In the genomic region with DNA sequence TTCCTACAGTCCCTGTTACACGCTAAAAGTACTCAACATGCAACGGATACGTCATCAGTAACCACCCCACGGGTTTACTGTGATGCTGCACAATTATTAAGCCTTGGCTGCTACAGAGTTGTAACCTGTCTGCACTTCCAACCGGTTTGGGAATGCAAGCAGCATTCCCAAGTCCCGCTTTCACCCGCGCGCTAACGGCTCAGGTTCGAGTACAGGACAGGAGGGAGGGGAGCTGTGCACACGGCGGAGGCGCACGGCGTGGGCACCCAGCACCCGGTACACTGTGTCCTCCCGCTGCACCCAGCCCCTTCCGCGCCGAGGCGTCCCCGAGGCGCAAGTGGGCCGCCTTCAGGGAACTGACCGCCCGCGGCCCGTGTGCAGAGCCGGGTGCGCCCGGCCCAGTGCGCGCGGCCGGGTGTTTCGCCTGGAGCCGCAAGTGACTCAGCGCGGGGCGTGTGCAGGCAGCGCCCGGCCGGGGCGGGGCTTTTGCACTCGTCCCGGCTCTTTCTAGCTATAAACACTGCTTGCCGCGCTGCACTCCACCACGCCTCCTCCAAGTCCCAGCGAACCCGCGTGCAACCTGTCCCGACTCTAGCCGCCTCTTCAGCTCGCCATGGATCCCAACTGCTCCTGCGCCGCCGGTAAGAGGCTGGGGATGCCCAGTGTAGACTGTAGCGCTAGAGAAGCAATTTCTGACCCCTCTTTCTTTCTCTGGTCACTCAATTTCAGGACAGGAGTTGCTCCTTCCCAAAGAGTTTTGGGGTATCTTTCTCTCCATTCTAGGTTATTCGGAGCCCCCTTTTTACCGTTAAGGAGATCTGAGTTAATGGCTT, we compare ENCODE assay signal across 8 cellular contexts. TPM values are rescaled to one million over a fixed set of nuclear protein-coding genes. Genes with fewer than 3 reads are reported as not detected.
DNase-seq lines count a peak whose midpoint lies in the region; ATAC-seq and TF ChIP-seq lines count a peak whose summit lies in the region.

Gene MT2A (plus strand): TSS at position 542 of the 833 bp plus-strand sequence. CDS start 72 bp downstream, at position 614.

- no peak for TF ChIP-seq CTCF in kidney epithelial cell (IDR thresholded peaks at IDR 0.05; ENCODE audit: insufficient read depth, low read length, poor library complexity, severe bottlenecking)

- DNase-seq in AG20443 (ENCODE audit: low spot score) (peak; percentile 95), NCI-H345 treated with DMSO at 0.1 percent for 48 hours (lab: John Stamatoyannopoulos, UW; ENCODE audit: unreplicated experiment) (peak; percentile 84), cerebellar nuclear complex (lab: John Stamatoyannopoulos, UW) (peak; percentile 29 to 78), kidney epithelial cell (ENCODE audit: low read depth) (peak; percentile 87)
- DNase-seq in activated CD4-positive, alpha-beta T cell treated with anti-CD3 and anti-CD28 coated beads for 1 hour = peak; percentile 79
- DNase-seq in stimulated activated CD4-positive, alpha-beta T cell treated with anti-CD3 and anti-CD28 coated beads, Interleukin-15, amount 100 ng/mL, for 48 hours (ENCODE audit: low read depth in 2 of 2) = peak; percentile 87

- ATAC-seq in GM19035 (IDR thresholded peaks at IDR 0.05; ENCODE audit: unreplicated experiment) = peak; percentile 85
- ATAC-seq in HG03342 (IDR thresholded peaks at IDR 0.05; ENCODE audit: unreplicated experiment) = peak; percentile 87

- no peaks in the 10 kb centered on the region for H3K27me3 ChIP-seq in kidney epithelial cell (ENCODE audit: control insufficient read depth, insufficient read depth, low read length)

- H3K36me3 ChIP-seq in kidney epithelial cell (ENCODE audit: control insufficient read depth, insufficient read depth, low read length) = no peaks in the 10 kb centered on the region

- H3K4me3 ChIP-seq in kidney epithelial cell (ENCODE audit: low read depth, low read length) = peak within 1 kb of the TSS; percentile 87

RNA-seq across cellular contexts. Expression of gene MT2A, which starts in this region (rescaled TPM):
- total RNA-seq in kidney epithelial cell = 139 and 338 TPM in 2 replicates

Comparison
In these comparisons a context has a peak if more than half of its experiments do, and no peak if none do; other contexts are left out.
1. Peak in every context shown above with its lines: DNase-seq, ATAC-seq and H3K4me3 ChIP-seq.